ENCODE assay signal across 2 cellular contexts in genomic region chr3:134448664-134449063, GRCh38.
A peak's percentile ranks its signal among the peaks of the same experiment; 100 is the strongest.
TF ChIP-seq lines count a peak whose summit lies in the region.

No MANE protein-coding gene starts in this region.

TF ChIP-seq in A549, 52 proteins besides CTCF, POLR2A, EP300 and RAD21 (continued from another document):
- peak; percentile 44 for TF ChIP-seq MAFK (IDR thresholded peaks at IDR 0.05; ENCODE audit: partially characterized antibody)

TF ChIP-seq in HCT116, 20 proteins besides CTCF, POLR2A, EP300 and RAD21:
- TF ChIP-seq ZNF274 (IDR thresholded peaks at IDR 0.05; ENCODE audit: low read depth, low read length) (no peak), REST (IDR thresholded peaks at IDR 0.05; ENCODE audit: low read depth) (no peak), CEBPB (IDR thresholded peaks at IDR 0.05; ENCODE audit: low read depth) (no peak), ELF1 (IDR thresholded peaks at IDR 0.05; ENCODE audit: borderline replicate concordance, low read depth) (no peak), ZFX (IDR thresholded peaks at IDR 0.05) (no peak), EZH2phosphoT487 (IDR thresholded peaks at IDR 0.05; ENCODE audit: borderline replicate concordance) (no peak), SIN3A (IDR thresholded peaks at IDR 0.05; ENCODE audit: low read depth) (no peak), FOSL1 (IDR thresholded peaks at IDR 0.05; ENCODE audit: low read depth) (no peak), TCF7L2 (IDR thresholded peaks at IDR 0.05; ENCODE audit: borderline replicate concordance, extremely low read depth, insufficient read depth, insufficient read length) (no peak), POLR2AphosphoS5 (IDR thresholded peaks at IDR 0.05; ENCODE audit: low read depth, low read length) (no peak), ATF3 (IDR thresholded peaks at IDR 0.05) (no peak), SP1 (IDR thresholded peaks at IDR 0.05; ENCODE audit: low read depth) (no peak), SRF (IDR thresholded peaks at IDR 0.05; ENCODE audit: low read depth) (no peak), MAX (IDR thresholded peaks at IDR 0.05) (no peak), ZBTB33 (IDR thresholded peaks at IDR 0.05; ENCODE audit: extremely low read depth, insufficient replicate concordance, low read length) (no peak), EZH2 (IDR thresholded peaks at IDR 0.05) (no peak), EGR1 (IDR thresholded peaks at IDR 0.05; ENCODE audit: low read depth) (no peak), YY1 (IDR thresholded peaks at IDR 0.05; ENCODE audit: extremely low read depth, insufficient replicate concordance, low read depth, low read length) (no peak), JUND (IDR thresholded peaks at IDR 0.05) (no peak), CBX3 (IDR thresholded peaks at IDR 0.05; ENCODE audit: low read depth) (no peak)
